9 cellular contexts compared by ENCODE assay signal in genomic region chr11:6418199-6418957, GRCh38. TPM values are rescaled to one million over a fixed set of nuclear protein-coding genes. Genes with fewer than 3 reads are reported as not detected.
DNase-seq lines count a peak whose midpoint lies in the region; FAIRE-seq and TF ChIP-seq lines count a peak whose summit lies in the region.
"Had no signal": no experiment of that assay in that cellular context is flagged by ENCODE, and none has a peak within 500 bp of the region (broad histone marks: within the 10 kb centered on the region; RNA-seq: fewer than 3 reads in every experiment).

No MANE protein-coding gene starts in this region.

- peaks cover 4% of the 10 kb centered on the region for H3K4me1 Mint-ChIP-seq in activated CD4-positive, alpha-beta memory T cell treated with anti-CD3 and anti-CD28 coated beads, Interleukin-2, amount 10 ng/mL, durations not matched to agents 7 days and 5 days

- DNase-seq in stimulated activated CD4-positive, alpha-beta T cell treated with anti-CD3 and anti-CD28 coated beads, Interleukin-4, amount 100 ng/mL, for 1 hour, result peak; percentile 23
- DNase-seq in stimulated activated CD4-positive, alpha-beta T cell treated with anti-CD3 and anti-CD28 coated beads, Interleukin-4, amount 100 ng/mL, for 4 hours, result no peak
- no peak for DNase-seq in activated CD4-positive, alpha-beta memory T cell treated with anti-CD3 and anti-CD28 coated beads, Interleukin-2, amount 10 ng/mL, durations not matched to agents 7 days and 5 days
- peak; percentile 60 for DNase-seq in iPS-NIHi7 (ENCODE audit: extremely low spot score)
- DNase-seq in suprapubic skin (ENCODE audit: low spot score in 2 of 2), result peak in 1 of 2 donors; percentile 67
- DNase-seq in NCI-H187 (lab: John Stamatoyannopoulos, UW), result no peak
- DNase-seq in GF-D8 (lab: John Stamatoyannopoulos, UW), result no peak
- no peak for DNase-seq in D721Med (ENCODE audit: insufficient read length, low spot score)

- 13% methylated on average over 7 of the region's 40 CpGs for WGBS in suprapubic skin

- no peaks in the 10 kb centered on the region for H3K36me3 Mint-ChIP-seq in activated CD4-positive, alpha-beta memory T cell treated with anti-CD3 and anti-CD28 coated beads, Interleukin-2, amount 10 ng/mL, durations not matched to agents 7 days and 5 days (ENCODE audit: low read depth)

- no peaks in the 10 kb centered on the region for H3K27me3 ChIP-seq in suprapubic skin

- no peak for TF ChIP-seq POLR2A in suprapubic skin (IDR thresholded peaks at IDR 0.05)

- peak overlapping the region; percentile 89 for H3K27ac ChIP-seq in suprapubic skin
- H3K27ac ChIP-seq: epithelial cell of prostate had no signal

- no peaks in the 10 kb centered on the region for H3K9me3 ChIP-seq in suprapubic skin

- CTCF ChIA-PET in activated CD4-positive, alpha-beta memory T cell treated with anti-CD3 and anti-CD28 coated beads, Interleukin-2, amount 10 ng/mL, durations not matched to agents 7 days and 5 days (lab: Charles Lee), result interaction anchor here (0.9 to 6.2 kb wide), 8 partner anchors 16 to 167 kb away, joined by 3 to 36 read pairs (median 8); partner anchors contain the start of genes ARFIP2, HPX, SMPD1 and TIMM10B

- H3K4me3 ChIP-seq in suprapubic skin, result peak overlapping the region; percentile 98

- peak overlapping the region; percentile 17 for H3K27ac Mint-ChIP-seq in activated CD4-positive, alpha-beta memory T cell treated with anti-CD3 and anti-CD28 coated beads, Interleukin-2, amount 10 ng/mL, durations not matched to agents 7 days and 5 days

- TF ChIP-seq CTCF in suprapubic skin (IDR thresholded peaks at IDR 0.05) (no peak), D721Med (IDR thresholded peaks at IDR 0.05; ENCODE audit: insufficient read depth, missing control alignments) (no peak)

- H3K27me3 Mint-ChIP-seq in activated CD4-positive, alpha-beta memory T cell treated with anti-CD3 and anti-CD28 coated beads, Interleukin-2, amount 10 ng/mL, durations not matched to agents 7 days and 5 days, result peaks cover 20% of the 10 kb centered on the region

- POLR2A ChIA-PET in activated CD4-positive, alpha-beta memory T cell treated with anti-CD3 and anti-CD28 coated beads, Interleukin-2, amount 10 ng/mL, durations not matched to agents 7 days and 5 days (lab: Charles Lee), result interaction anchor here (0.7 to 6.1 kb wide), 19 partner anchors 8 to 200 kb away, joined by 3 to 56 read pairs (median 7); partner anchors contain the start of genes ARFIP2, CAVIN3, SMPD1 and TAF10

- no peaks in the 10 kb centered on the region for H3K9me3 Mint-ChIP-seq in activated CD4-positive, alpha-beta memory T cell treated with anti-CD3 and anti-CD28 coated beads, Interleukin-2, amount 10 ng/mL, durations not matched to agents 7 days and 5 days

- peaks cover 24% of the 10 kb centered on the region for H3K4me1 ChIP-seq in suprapubic skin

- no peak for FAIRE-seq in D721Med (lab: Jason Lieb, UNC)

- H3K36me3 ChIP-seq in suprapubic skin, result no peaks in the 10 kb centered on the region

- TF ChIP-seq EP300 in suprapubic skin (IDR thresholded peaks at IDR 0.05), result no peak

- H3K4me3 Mint-ChIP-seq in activated CD4-positive, alpha-beta memory T cell treated with anti-CD3 and anti-CD28 coated beads, Interleukin-2, amount 10 ng/mL, durations not matched to agents 7 days and 5 days, result no peak overlapping the region

RNA-seq across cellular contexts. Expression of gene APBB1, which starts 0.5 kb away (rescaled TPM):
- total RNA-seq in activated CD4-positive, alpha-beta memory T cell treated with anti-CD3 and anti-CD28 coated beads, Interleukin-2, amount 10 ng/mL, durations not matched to agents 7 days and 5 days, result 10 to 100 TPM; 56.0 to 57.6 TPM
- 10 to 100 TPM; 15.8 to 26.2 (median 17.2) TPM for total RNA-seq in suprapubic skin

RNA-seq across cellular contexts. Expression of gene HPX, which starts 22.4 kb away (rescaled TPM):
- under 1 TPM in 1 of 2 experiments, not detected in 1; 0.18 TPM for total RNA-seq in activated CD4-positive, alpha-beta memory T cell treated with anti-CD3 and anti-CD28 coated beads, Interleukin-2, amount 10 ng/mL, durations not matched to agents 7 days and 5 days
- 10 to 100 TPM in 1 of 4 donors, 1 to 10 TPM in 2, under 1 TPM in 1; 0.47 to 15.5 (median 1.3) TPM for total RNA-seq in suprapubic skin

RNA-seq across cellular contexts. Expression of gene SMPD1, which starts 28.1 kb away (rescaled TPM):
- 10 to 100 TPM; 55.1 to 58.5 TPM for total RNA-seq in activated CD4-positive, alpha-beta memory T cell treated with anti-CD3 and anti-CD28 coated beads, Interleukin-2, amount 10 ng/mL, durations not matched to agents 7 days and 5 days
- 10 to 100 TPM; 25.0 to 45.5 (median 40.8) TPM for total RNA-seq in suprapubic skin

RNA-seq across cellular contexts. Expression of gene TRIM3, which starts 55.4 kb away (rescaled TPM):
- 1 to 10 TPM; 7.9 to 9.9 TPM for total RNA-seq in activated CD4-positive, alpha-beta memory T cell treated with anti-CD3 and anti-CD28 coated beads, Interleukin-2, amount 10 ng/mL, durations not matched to agents 7 days and 5 days
- total RNA-seq in suprapubic skin, result 10 to 100 TPM; 20.0 to 40.2 (median 32.2) TPM

Comparison
In these comparisons a context has a peak if more than half of its experiments do, and no peak if none do; other contexts are left out.
1. DNase-seq: peak in stimulated activated CD4-positive, alpha-beta T cell treated with anti-CD3 and anti-CD28 coated beads, Interleukin-4, amount 100 ng/mL, for 1 hour (single experiment) and iPS-NIHi7 (single experiment); none in stimulated activated CD4-positive, alpha-beta T cell treated with anti-CD3 and anti-CD28 coated beads, Interleukin-4, amount 100 ng/mL, for 4 hours (0 of 2), activated CD4-positive, alpha-beta memory T cell treated with anti-CD3 and anti-CD28 coated beads, Interleukin-2, amount 10 ng/mL, durations not matched to agents 7 days and 5 days (single experiment), NCI-H187 (0 of 2), GF-D8 (single experiment) and D721Med (single experiment).